2 cellular contexts compared by ENCODE assay signal in genomic region chr1:240936911-240937668, GRCh38.
TF ChIP-seq lines count a peak whose summit lies in the region.

No MANE protein-coding gene starts in this region.

TF ChIP-seq in HepG2, 621 proteins besides CTCF, POLR2A, EP300 and RAD21:
- TF ChIP-seq ZNF562 (CRISPR knock-in tag; IDR thresholded peaks at IDR 0.05; ENCODE audit: borderline replicate concordance) (peak; percentile 87; the same call in 1 of the 2 replicates), ZIK1 (CRISPR knock-in tag; IDR thresholded peaks at IDR 0.05; ENCODE audit: borderline replicate concordance, low read depth) (no peak)
TF ChIP-seq in HepG2: peak in this region for 1.

TF ChIP-seq in SK-N-SH, 30 proteins besides CTCF, POLR2A, EP300 and RAD21:
- TF ChIP-seq NFIC (IDR thresholded peaks at IDR 0.05; ENCODE audit: borderline replicate concordance) (no peak), RXRA (IDR thresholded peaks at IDR 0.05; ENCODE audit: borderline replicate concordance, low read depth) (no peak), ELF1 (IDR thresholded peaks at IDR 0.05) (no peak), NRF1 (IDR thresholded peaks at IDR 0.05; ENCODE audit: low read depth, low read length) (no peak), TCF12 (IDR thresholded peaks at IDR 0.05) (no peak), TAF1 (IDR thresholded peaks at IDR 0.05; ENCODE audit: borderline replicate concordance, low read depth, low read length) (no peak), EZH2phosphoT487 (IDR thresholded peaks at IDR 0.05; ENCODE audit: borderline replicate concordance, low read depth) (no peak), RFX5 (IDR thresholded peaks at IDR 0.05; ENCODE audit: low read length) (no peak), USF1 (IDR thresholded peaks at IDR 0.05; ENCODE audit: borderline replicate concordance, low read depth) (no peak), SIN3A (IDR thresholded peaks at IDR 0.05; ENCODE audit: borderline replicate concordance, low read depth, low read length) (no peak), MXI1 (IDR thresholded peaks at IDR 0.05; ENCODE audit: low read depth, low read length) (no peak)
